8 cellular contexts compared by ENCODE assay signal in genomic region chr1:226723640-226724532, GRCh38. TPM values are rescaled to one million over a fixed set of nuclear protein-coding genes. Genes with fewer than 3 reads are reported as not detected.
DNase-seq lines count a peak whose midpoint lies in the region; ATAC-seq and TF ChIP-seq lines count a peak whose summit lies in the region.

No MANE protein-coding gene starts in this region.

- H3F3A ChIP-seq in smooth muscle cell (ENCODE audit: low read depth) = no peaks in the 10 kb centered on the region

- peak overlapping the region; percentile 53 for H3K4me2 ChIP-seq in smooth muscle cell

- peak; percentile 95 for DNase-seq in DMS79 treated with DMSO at 0.1 percent for 48 hours (lab: John Stamatoyannopoulos, UW)
- peak; percentile 55 for DNase-seq in MG63
- DNase-seq in SW480 (ENCODE audit: low spot score) = peak; percentile 64
- peak; percentile 68 for DNase-seq in fibroblast of villous mesenchyme (ENCODE audit: low read depth)
- no peak for DNase-seq in smooth muscle cell (lab: John Stamatoyannopoulos, UW; ENCODE audit: unreplicated experiment)
- DNase-seq in posterior cingulate gyrus = no peak
- no peak for DNase-seq in activated CD4-positive, alpha-beta T cell treated with anti-CD3 and anti-CD28 coated beads, Interleukin-2, amount 50 U/mL, for 48 hours

- H3K9me3 ChIP-seq in MG63 = no peaks in the 10 kb centered on the region
- no peaks in the 10 kb centered on the region for H3K9me3 ChIP-seq in smooth muscle cell (replicated peaks; ENCODE audit: low read depth)

- H3K27me3 ChIP-seq in MG63 = no peaks in the 10 kb centered on the region
- H3K27me3 ChIP-seq in smooth muscle cell (ENCODE audit: low read depth) = no peaks in the 10 kb centered on the region

- intact Hi-C loops in posterior cingulate gyrus (cut with DNase I) = no loop called here

- H2AFZ ChIP-seq in smooth muscle cell (ENCODE audit: low read depth) = no peak overlapping the region

- peaks cover 71% of the 10 kb centered on the region for H3K79me2 ChIP-seq in smooth muscle cell (ENCODE audit: low read depth)

- H3K36me3 ChIP-seq in MG63 = peaks cover 2% of the 10 kb centered on the region; the same call in 1 of the 2 replicates
- H3K36me3 ChIP-seq in smooth muscle cell (ENCODE audit: low read depth) = no peaks in the 10 kb centered on the region

- H4K20me1 ChIP-seq in smooth muscle cell (ENCODE audit: low read depth) = peaks cover 53% of the 10 kb centered on the region

- H3K9ac ChIP-seq in smooth muscle cell (ENCODE audit: low read depth) = no peak overlapping the region

- peak overlapping the region; percentile 19 for H3K27ac ChIP-seq in smooth muscle cell (ENCODE audit: low read depth)

- peaks cover 40% of the 10 kb centered on the region for H3K4me1 ChIP-seq in smooth muscle cell (ENCODE audit: low read depth)

- TF ChIP-seq CTCF in fibroblast of villous mesenchyme (IDR thresholded peaks at IDR 0.05; ENCODE audit: insufficient read depth, low read depth, low read length) (no peak), smooth muscle cell (IDR thresholded peaks at IDR 0.05; ENCODE audit: borderline replicate concordance, insufficient read depth, poor library complexity, severe bottlenecking) (no peak)

- no peak for ATAC-seq in HG02678 (IDR thresholded peaks at IDR 0.05; ENCODE audit: unreplicated experiment)

- no peak overlapping the region for H3K4me3 ChIP-seq in MG63
- no peak overlapping the region for H3K4me3 ChIP-seq in fibroblast of villous mesenchyme (ENCODE audit: low read depth, low read length)
- no peak overlapping the region for H3K4me3 ChIP-seq in smooth muscle cell

- WGBS in smooth muscle cell (ENCODE audit: low lambda C conversion rate) = 45% methylated on average over 13 of the region's 13 CpGs

RNA-seq across cellular contexts. Expression of gene ITPKB, which starts 15.2 kb away (rescaled TPM):
- 14.7 and 19.0 TPM in 2 replicates for total RNA-seq in MG63 (2014; rRNA removed; shearing (Covaris generic); ENCODE audit: low replicate concordance)
- total RNA-seq in fibroblast of villous mesenchyme (2.6 and 4.7 TPM in 2 replicates), smooth muscle cell (8.9 and 12.5 TPM in 2 replicates)
- polyA plus RNA-seq in smooth muscle cell = 11.4 and 12.2 TPM in 2 replicates

Comparison
In these comparisons a context has a peak if more than half of its experiments do, and no peak if none do; other contexts are left out.
1. DNase-seq: peak in DMS79 treated with DMSO at 0.1 percent for 48 hours (single experiment), MG63 (single experiment), SW480 (single experiment) and fibroblast of villous mesenchyme (single experiment); none in smooth muscle cell (single experiment), posterior cingulate gyrus (0 of 10) and activated CD4-positive, alpha-beta T cell treated with anti-CD3 and anti-CD28 coated beads, Interleukin-2, amount 50 U/mL, for 48 hours (0 of 2).